Comparison of ENCODE assay signal across 17 cellular contexts in the genomic region with DNA sequence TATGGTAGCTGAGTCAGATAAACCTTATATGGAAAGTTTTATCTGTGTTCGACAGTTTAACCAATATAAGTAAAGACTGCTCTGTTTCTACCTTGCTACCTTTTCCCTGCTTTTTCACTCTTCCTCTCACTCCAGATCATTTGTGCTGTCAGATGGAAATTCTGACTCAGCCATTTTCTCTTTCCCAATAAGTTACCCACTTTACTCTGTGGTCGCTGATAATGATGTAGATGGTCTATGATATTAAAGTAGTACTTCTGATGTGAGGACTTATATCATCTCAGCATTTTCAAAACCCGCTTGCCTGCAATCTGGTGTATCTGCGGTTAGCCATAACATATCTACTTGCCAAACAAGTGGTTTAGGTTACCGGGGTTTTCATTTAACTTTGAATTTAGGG. TPM values are rescaled to one million over a fixed set of nuclear protein-coding genes. Genes with fewer than 3 reads are reported as not detected.
A peak's percentile ranks its signal among the peaks of the same experiment; 100 is the strongest.
DNase-seq lines count a peak whose midpoint lies in the region; ATAC-seq, FAIRE-seq and TF ChIP-seq lines count a peak whose summit lies in the region.
"Had no signal": no experiment of that assay in that cellular context is flagged by ENCODE, and none has a peak within 500 bp of the region (broad histone marks: within the 10 kb centered on the region; RNA-seq: fewer than 3 reads in every experiment).

No MANE protein-coding gene starts in this region.

- H3K4me1 Mint-ChIP-seq in HFFc6 (ENCODE audit: low read depth): peaks cover 40% of the 10 kb centered on the region
- no peaks in the 10 kb centered on the region for H3K4me1 Mint-ChIP-seq in activated T-helper 17 cell treated with anti-CD3 and anti-CD28 coated beads, Interleukin-2, amount 50 U/mL, for 72 hours

- H3K36me3 Mint-ChIP-seq in HFFc6 (ENCODE audit: low read depth): peaks cover 25% of the 10 kb centered on the region
- H3K36me3 Mint-ChIP-seq in activated T-helper 17 cell treated with anti-CD3 and anti-CD28 coated beads, Interleukin-2, amount 50 U/mL, for 72 hours (ENCODE audit: low read depth): no peaks in the 10 kb centered on the region

- peak; percentile 23 for FAIRE-seq in G401.6 (lab: Jason Lieb, UNC)

- peak; percentile 14 for ATAC-seq in activated T-helper 17 cell treated with anti-CD3 and anti-CD28 coated beads, Interleukin-2, amount 50 U/mL, for 72 hours (replicated peaks)

- no peak for TF ChIP-seq CTCF in HFFc6 (IDR thresholded peaks at IDR 0.05)

- H3K27me3 Mint-ChIP-seq in HFFc6 (ENCODE audit: insufficient read depth): no peaks in the 10 kb centered on the region
- H3K27me3 Mint-ChIP-seq in activated T-helper 17 cell treated with anti-CD3 and anti-CD28 coated beads, Interleukin-2, amount 50 U/mL, for 72 hours: no peaks in the 10 kb centered on the region
- H3K27me3 Mint-ChIP-seq: CD4-positive, alpha-beta T cell had no signal

- H3K27ac Mint-ChIP-seq in HFFc6: peak overlapping the region; percentile 5; the same call in 1 of the 2 replicates
- no peak overlapping the region for H3K27ac Mint-ChIP-seq in activated T-helper 17 cell treated with anti-CD3 and anti-CD28 coated beads, Interleukin-2, amount 50 U/mL, for 72 hours
- H3K27ac Mint-ChIP-seq: CD4-positive, alpha-beta T cell had no signal

- no peaks in the 10 kb centered on the region for H3K9me3 Mint-ChIP-seq in HFFc6
- no peaks in the 10 kb centered on the region for H3K9me3 Mint-ChIP-seq in activated T-helper 17 cell treated with anti-CD3 and anti-CD28 coated beads, Interleukin-2, amount 50 U/mL, for 72 hours
- H3K9me3 Mint-ChIP-seq: CD4-positive, alpha-beta T cell had no signal

- DNase-seq in HFFc6: no peak
- peak; percentile 23 for DNase-seq in kidney tubule cell (ENCODE audit: low spot score)
- no peak for DNase-seq in stimulated activated CD4-positive, alpha-beta T cell treated with anti-CD3 and anti-CD28 coated beads, Interleukin-2, amount 100 ng/mL, for 24 hours
- DNase-seq in stimulated activated CD4-positive, alpha-beta T cell treated with anti-CD3 and anti-CD28 coated beads, Interleukin-12 subunit alpha, Interleukin-12 subunit beta, amount 100 ng/mL, for 4 hours: no peak
- DNase-seq in stimulated activated CD4-positive, alpha-beta T cell treated with anti-CD3 and anti-CD28 coated beads, Interleukin-2, amount 100 ng/mL, for 48 hours: no peak
- no peak for DNase-seq in OCI-M2 (lab: John Stamatoyannopoulos, UW; ENCODE audit: unreplicated experiment)
- DNase-seq: AML-193; CD4-positive, alpha-beta T cell; DMS79 treated with DMSO at 0.1 percent for 48 hours; GF-D8; NCI-H1092 treated with DMSO at 0.1 percent for 48 hours; NCI-H1694; NCI-H2107; NCI-H226; NCI-H526 had no signal

- no peak overlapping the region for H3K4me3 Mint-ChIP-seq in HFFc6
- H3K4me3 Mint-ChIP-seq in activated T-helper 17 cell treated with anti-CD3 and anti-CD28 coated beads, Interleukin-2, amount 50 U/mL, for 72 hours: no peak overlapping the region
- H3K4me3 Mint-ChIP-seq: CD4-positive, alpha-beta T cell had no signal

RNA-seq across cellular contexts. Expression of a gene that starts 15.0 kb away (rescaled TPM):
- total RNA-seq in HFFc6 (2021; fragmentation: NEBNext Ultra II Directional; extraction: Animal tissue kit (Norgen Biotek cat#: 25700)): 1 to 10 TPM in 3 of 6 experiments, under 1 TPM in 3; 0.73 to 1.8 (median 1.0) TPM
- total RNA-seq in activated T-helper 17 cell treated with anti-CD3 and anti-CD28 coated beads, Interleukin-2, amount 50 U/mL, for 72 hours: not detected
- total RNA-seq: CD4-positive, alpha-beta T cell had no signal

RNA-seq across cellular contexts. Expression of a gene that starts 16.1 kb away (rescaled TPM):
- total RNA-seq in HFFc6 (2021; fragmentation: NEBNext Ultra II Directional; extraction: Animal tissue kit (Norgen Biotek cat#: 25700)): 100 to 1,000 TPM in 5 of 6 experiments, 10 to 100 TPM in 1; 94.1 to 129 (median 121) TPM
- total RNA-seq in activated T-helper 17 cell treated with anti-CD3 and anti-CD28 coated beads, Interleukin-2, amount 50 U/mL, for 72 hours: 10 to 100 TPM; 12.6 to 14.6 TPM

Comparison
In these comparisons a context has a peak if more than half of its experiments do, and no peak if none do; other contexts are left out.
1. RNA of a gene that starts 16.1 kb away (total RNA-seq): 94.1 to 129 TPM in HFFc6; 12.6 to 14.6 TPM in activated T-helper 17 cell treated with anti-CD3 and anti-CD28 coated beads, Interleukin-2, amount 50 U/mL, for 72 hours; every median in the first group is over 4 times any median in the second.